In genomic region chr5:180690562-180690961, GRCh38 we compare ENCODE assay signal across 19 cellular contexts. TPM values are rescaled to one million over a fixed set of nuclear protein-coding genes. Genes with fewer than 3 reads are reported as not detected.
A peak's percentile ranks its signal among the peaks of the same experiment; 100 is the strongest.
DNase-seq lines count a peak whose midpoint lies in the region; ATAC-seq and TF ChIP-seq lines count a peak whose summit lies in the region.
"Had no signal": no experiment of that assay in that cellular context is flagged by ENCODE, and none has a peak within 500 bp of the region (broad histone marks: within the 10 kb centered on the region; RNA-seq: fewer than 3 reads in every experiment).

No MANE protein-coding gene starts in this region.

- no peak overlapping the region for H3K4me2 ChIP-seq in Loucy (ENCODE audit: low read depth, low read length, poor library complexity, severe bottlenecking)
- H3K4me2 ChIP-seq in PC-9 = no peak overlapping the region
- H3K4me2 ChIP-seq: A549 had no signal

- H3K4me1 Mint-ChIP-seq in activated naive CD8-positive, alpha-beta T cell (ENCODE audit: low read depth) = peaks cover 67% of the 10 kb centered on the region
- H3K4me1 Mint-ChIP-seq in activated naive CD8-positive, alpha-beta T cell treated with anti-CD3 and anti-CD28 coated beads, Interleukin-2, amount 50 U/mL, for 24 hours = peaks cover 51% of the 10 kb centered on the region
- H3K4me1 Mint-ChIP-seq in effector memory CD8-positive, alpha-beta T cell (ENCODE audit: low read depth in 2 of 2) = peaks cover 32% of the 10 kb centered on the region in 2 donors

- peak overlapping the region; percentile 40 for H3K4me3 Mint-ChIP-seq in activated naive CD8-positive, alpha-beta T cell
- no peak overlapping the region for H3K4me3 Mint-ChIP-seq in activated naive CD8-positive, alpha-beta T cell treated with anti-CD3 and anti-CD28 coated beads, Interleukin-2, amount 50 U/mL, for 24 hours
- peak overlapping the region in 1 of 2 donors; percentile 53 for H3K4me3 Mint-ChIP-seq in effector memory CD8-positive, alpha-beta T cell

- H3K36me3 ChIP-seq in Loucy (ENCODE audit: insufficient read depth, low read length) (no peaks in the 10 kb centered on the region), thymus (ENCODE audit: control insufficient read depth, insufficient read depth) (no peaks in the 10 kb centered on the region), PC-9 (ENCODE audit: low read depth) (no peaks in the 10 kb centered on the region)

- H3K9me3 ChIP-seq in Loucy (ENCODE audit: insufficient read depth, low read depth, low read length) = no peaks in the 10 kb centered on the region
- H3K9me3 ChIP-seq in thymus (ENCODE audit: control insufficient read depth) = no peaks in the 10 kb centered on the region
- H3K9me3 ChIP-seq in PC-9 (ENCODE audit: insufficient read depth, low read depth) = no peaks in the 10 kb centered on the region

- H3K27me3 ChIP-seq in Loucy (ENCODE audit: insufficient read depth, low read length, poor library complexity, severe bottlenecking) = no peaks in the 10 kb centered on the region
- no peaks in the 10 kb centered on the region for H3K27me3 ChIP-seq in thymus (ENCODE audit: control insufficient read depth, insufficient read depth)
- H3K27me3 ChIP-seq in PC-9 (ENCODE audit: insufficient read depth, low read depth) = peaks cover 98% of the 10 kb centered on the region

- no TSS peak for BruUV-seq in PC-9 (replicated peaks; lab: Mats Ljungman, UMichigan)

- DNase-seq in activated naive CD8-positive, alpha-beta T cell treated with anti-CD3 and anti-CD28 coated beads, Interleukin-2, amount 50 U/mL, for 24 hours = no peak
- DNase-seq in effector memory CD8-positive, alpha-beta T cell = no peak
- DNase-seq in activated effector memory CD4-positive, alpha-beta T cell treated with Interleukin-2 at 50 U/mL for 16 hours = no peak
- DNase-seq in DMS114 treated with DMSO at 0.1 percent for 48 hours (lab: John Stamatoyannopoulos, UW; ENCODE audit: unreplicated experiment) (no peak), PC-9 (no peak)
- DNase-seq: DMS79, NCI-H1105, NCI-H1694 treated with DMSO at 0.1 percent for 48 hours, NCI-H510A treated with DMSO at 0.1 percent for 48 hours, PC-3, SIG-M5 had no signal

- H3K79me2 ChIP-seq in Loucy (ENCODE audit: insufficient read depth, low read length) = no peaks in the 10 kb centered on the region
- no peaks in the 10 kb centered on the region for H3K79me2 ChIP-seq in PC-9 (ENCODE audit: low read depth)

- no peak for ATAC-seq in activated naive CD8-positive, alpha-beta T cell treated with anti-CD3 and anti-CD28 coated beads, Interleukin-2, amount 50 U/mL, for 24 hours
- ATAC-seq in effector memory CD8-positive, alpha-beta T cell (replicated peaks) = no peak
- ATAC-seq: A549, PC-3 had no signal

- CTCF ChIA-PET in PC-9 (lab: Charles Lee) = no interaction called here

- H3K27me3 Mint-ChIP-seq in activated naive CD8-positive, alpha-beta T cell = no peaks in the 10 kb centered on the region
- H3K27me3 Mint-ChIP-seq in activated naive CD8-positive, alpha-beta T cell treated with anti-CD3 and anti-CD28 coated beads, Interleukin-2, amount 50 U/mL, for 24 hours = no peaks in the 10 kb centered on the region
- peaks cover 7 to 12% of the 10 kb centered on the region in 2 donors for H3K27me3 Mint-ChIP-seq in effector memory CD8-positive, alpha-beta T cell

- peak overlapping the region; percentile 91 for H3K27ac Mint-ChIP-seq in activated naive CD8-positive, alpha-beta T cell
- H3K27ac Mint-ChIP-seq in activated naive CD8-positive, alpha-beta T cell treated with anti-CD3 and anti-CD28 coated beads, Interleukin-2, amount 50 U/mL, for 24 hours = no peak overlapping the region
- peak overlapping the region; percentile 71 to 81 for H3K27ac Mint-ChIP-seq in effector memory CD8-positive, alpha-beta T cell

- 81% methylated on average over 6 of the region's 6 CpGs for WGBS in thymus

- H3K36me3 Mint-ChIP-seq in activated naive CD8-positive, alpha-beta T cell = peaks cover 3% of the 10 kb centered on the region
- H3K36me3 Mint-ChIP-seq in activated naive CD8-positive, alpha-beta T cell treated with anti-CD3 and anti-CD28 coated beads, Interleukin-2, amount 50 U/mL, for 24 hours (ENCODE audit: low read depth) = no peaks in the 10 kb centered on the region
- H3K36me3 Mint-ChIP-seq in effector memory CD8-positive, alpha-beta T cell (ENCODE audit: insufficient read depth) = peaks cover 3% of the 10 kb centered on the region

- TF ChIP-seq CTCF in Loucy (conservative IDR thresholded peaks at IDR 0.05; ENCODE audit: low read length) (no peak), PC-9 (conservative IDR thresholded peaks at IDR 0.05) (no peak)

- H3K4me1 ChIP-seq in Loucy (ENCODE audit: insufficient read depth, low read length, poor library complexity, severe bottlenecking) (peaks cover 26% of the 10 kb centered on the region), thymus (ENCODE audit: control insufficient read depth, insufficient read depth, low read length) (peaks cover 42% of the 10 kb centered on the region), PC-9 (replicated peaks; ENCODE audit: insufficient read depth) (no peaks in the 10 kb centered on the region)
- H3K4me1 ChIP-seq: A549 had no signal

- H3K27ac ChIP-seq in thymus (ENCODE audit: low read depth) (peak overlapping the region; percentile 98), PC-9 (no peak overlapping the region)
- H3K27ac ChIP-seq: A549, RWPE1 had no signal

- H4K20me1 ChIP-seq in Loucy (ENCODE audit: insufficient read depth, low read length, poor library complexity, severe bottlenecking) (no peaks in the 10 kb centered on the region), PC-9 (ENCODE audit: insufficient read depth) (no peaks in the 10 kb centered on the region)

- H3K9me2 ChIP-seq in Loucy (replicated peaks; ENCODE audit: low read depth, low read length) (no peaks in the 10 kb centered on the region), PC-9 (ENCODE audit: insufficient read depth) (no peaks in the 10 kb centered on the region)

- peaks cover 4% of the 10 kb centered on the region for H3K9me3 Mint-ChIP-seq in activated naive CD8-positive, alpha-beta T cell (ENCODE audit: low read depth)
- H3K9me3 Mint-ChIP-seq in activated naive CD8-positive, alpha-beta T cell treated with anti-CD3 and anti-CD28 coated beads, Interleukin-2, amount 50 U/mL, for 24 hours = peaks cover 2% of the 10 kb centered on the region
- H3K9me3 Mint-ChIP-seq in effector memory CD8-positive, alpha-beta T cell = no peaks in the 10 kb centered on the region

- POLR2A ChIA-PET in PC-9 (lab: Charles Lee; ENCODE audit: unreplicated experiment) = no interaction called here

- intact Hi-C loops in PC-9 (cut with micrococcal nuclease; ENCODE audit: unreplicated experiment) = no loop called here

- H3K4me3 ChIP-seq in Loucy (ENCODE audit: low read length, poor library complexity, severe bottlenecking) = no peak overlapping the region
- H3K4me3 ChIP-seq in thymus (ENCODE audit: low read length) = no peak overlapping the region
- no peak overlapping the region for H3K4me3 ChIP-seq in PC-9
- H3K4me3 ChIP-seq: A549 had no signal

- no peak overlapping the region for H2AFZ ChIP-seq in Loucy (ENCODE audit: low read length)
- no peak overlapping the region for H2AFZ ChIP-seq in PC-9

- H3F3A ChIP-seq in Loucy (ENCODE audit: low read depth) = no peaks in the 10 kb centered on the region; the same call in 1 of the 2 replicates
- no peaks in the 10 kb centered on the region for H3F3A ChIP-seq in PC-9 (ENCODE audit: insufficient read depth, low read depth)

- H3K9ac ChIP-seq in Loucy (ENCODE audit: low read depth, low read length, poor library complexity, severe bottlenecking) = peak overlapping the region; percentile 78

RNA-seq across cellular contexts. Expression of gene FLT4, which starts 41.2 kb away (rescaled TPM):
- 3.4 TPM for polyA plus RNA-seq in thymus
- total RNA-seq in PC-9 (2021) = not detected in 2 replicates
- total RNA-seq: H4, PC-3 had no signal

RNA-seq across cellular contexts. Expression of gene OR2Y1, which starts 49.3 kb away (rescaled TPM):
- polyA plus RNA-seq in thymus = not detected
- total RNA-seq in PC-9 (2021) = not detected in 2 replicates
- total RNA-seq: H4, LHCN-M2, PC-3 had no signal
- polyA plus RNA-seq: A549, BJ had no signal
